Comparison of ENCODE assay signal across 22 cellular contexts in genomic region chr4:121519236-121519838, GRCh38.
"Had no signal": no experiment of that assay in that cellular context is flagged by ENCODE, and none has a peak within 500 bp of the region (broad histone marks: within the 10 kb centered on the region; RNA-seq: fewer than 3 reads in every experiment).

No MANE protein-coding gene starts in this region.

- H3K27ac ChIP-seq: gastrocnemius medialis, lower lobe of right lung, parathyroid adenoma, prostate gland, sigmoid colon, skin epidermis, spleen, thyroid gland, vagina had no signal

- H3K9me3 ChIP-seq: gastrocnemius medialis, lower lobe of right lung, mucosa of descending colon, prostate gland, thyroid gland, vagina had no signal

- ATAC-seq: left lobe of liver; lower lobe of right lung; mucosa of descending colon; natural killer cell treated with Interleukin-12 subunit alpha and Interleukin-12 subunit beta and Interleukin-15 and Interleukin-18, amount 100 ng/mL, for 72 hours; right cardiac atrium; stimulated activated naive B cell treated with anti-CD40 and anti-IgM and Interleukin-4, amounts not matched to agents 10 μg/mL and 1 μg/mL and 100 μg/mL, for 72 hours; stimulated activated naive CD8-positive, alpha-beta T cell treated with anti-CD3 and anti-CD28 coated beads, Interleukin-15, amount 100 ng/mL, for 72 hours had no signal

- H3K4me1 ChIP-seq: gastrocnemius medialis, lower lobe of right lung, parathyroid adenoma, prostate gland, sigmoid colon, spleen, thyroid gland, vagina had no signal

- H3K4me3 ChIP-seq: dorsolateral prefrontal cortex, gastrocnemius medialis, lower lobe of right lung, mucosa of descending colon, prostate gland, sigmoid colon, skin epidermis, spleen, thyroid gland, vagina had no signal

- H3K27me3 ChIP-seq: gastrocnemius medialis, sigmoid colon, thyroid gland, vagina had no signal

- DNase-seq: dorsolateral prefrontal cortex; effector CD4-positive, alpha-beta T cell; foreskin fibroblast; gastrocnemius medialis; head of caudate nucleus; kidney; lower lobe of right lung; mucosa of descending colon; naive B cell; right cardiac atrium; sigmoid colon; spleen; stimulated activated naive B cell treated with anti-CD40 and anti-IgM and Interleukin-4, amounts not matched to agents 10 μg/mL and 1 μg/mL and 100 μg/mL, for 72 hours; stimulated activated naive CD8-positive, alpha-beta T cell treated with anti-CD3 and anti-CD28 coated beads, Interleukin-15, amount 100 ng/mL, for 72 hours; thyroid gland; trophoblast cell had no signal

- H3K36me3 ChIP-seq: gastrocnemius medialis, lower lobe of right lung, prostate gland, sigmoid colon, spleen, thyroid gland, vagina had no signal
